Comparison of ENCODE assay signal across 27 cellular contexts in the genomic region with DNA sequence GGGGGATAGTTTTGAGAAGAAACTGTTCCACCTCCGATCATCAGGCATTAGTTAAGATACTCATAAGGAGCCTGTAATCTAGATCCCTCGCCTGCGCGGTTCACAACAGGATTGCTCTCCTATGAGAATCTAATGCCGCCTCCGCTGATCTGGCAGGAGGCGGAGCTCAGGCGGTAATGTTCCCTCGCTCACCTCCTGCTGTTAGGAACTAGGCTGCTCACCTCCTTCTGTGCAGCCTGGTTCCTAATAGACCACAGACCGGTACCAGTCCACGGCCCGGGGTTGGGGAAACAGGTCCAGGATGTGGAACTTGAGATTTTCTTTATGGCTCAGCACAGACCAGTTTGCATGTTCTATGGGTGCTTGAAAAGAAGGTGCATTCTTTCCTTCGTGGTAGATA. TPM values are rescaled to one million over a fixed set of nuclear protein-coding genes. Genes with fewer than 3 reads are reported as not detected.
DNase-seq lines count a peak whose midpoint lies in the region; ATAC-seq and TF ChIP-seq lines count a peak whose summit lies in the region.
"Had no signal": no experiment of that assay in that cellular context is flagged by ENCODE, and none has a peak within 500 bp of the region (broad histone marks: within the 10 kb centered on the region; RNA-seq: fewer than 3 reads in every experiment).

No MANE protein-coding gene starts in this region.

- intact Hi-C loops in esophagus muscularis mucosa (cut with DNase I) = no loop called here
- intact Hi-C loops in mucosa of descending colon (cut with DNase I, micrococcal nuclease) = no loop called here
- intact Hi-C loops in CD4-positive, alpha-beta T cell (cut with DNase I, micrococcal nuclease) = no loop called here

- CTCF ChIA-PET in CD4-positive, alpha-beta T cell (lab: Charles Lee) = no interaction called here

- POLR2A ChIA-PET in CD4-positive, alpha-beta T cell (lab: Charles Lee) = no interaction called here

- H3K4me1 Mint-ChIP-seq in CD4-positive, alpha-beta T cell (ENCODE audit: low read depth) = peaks cover 11% of the 10 kb centered on the region

- TF ChIP-seq POLR2A in esophagus muscularis mucosa (IDR thresholded peaks at IDR 0.05; ENCODE audit: low read depth) = no peak

- H3K9me3 ChIP-seq in esophagus muscularis mucosa = no peaks in the 10 kb centered on the region
- no peaks in the 10 kb centered on the region for H3K9me3 ChIP-seq in mucosa of descending colon
- H3K9me3 ChIP-seq in effector memory CD4-positive, alpha-beta T cell (ENCODE audit: control insufficient read depth, low read length) = no peaks in the 10 kb centered on the region
- no peaks in the 10 kb centered on the region for H3K9me3 ChIP-seq in CD4-positive, alpha-beta T cell (ENCODE audit: control insufficient read depth, low read length)
- H3K9me3 ChIP-seq: colonic mucosa, tibial artery had no signal

- H3K27me3 ChIP-seq in esophagus muscularis mucosa = peaks cover 0 to 44% (median 2%) of the 10 kb centered on the region in 4 donors
- H3K27me3 ChIP-seq in effector memory CD4-positive, alpha-beta T cell (replicated peaks; ENCODE audit: control insufficient read depth, insufficient read depth, low read length, poor library complexity, severe bottlenecking) = peaks cover 3% of the 10 kb centered on the region
- H3K27me3 ChIP-seq in CD4-positive, alpha-beta T cell (ENCODE audit: control insufficient read depth, insufficient read depth, low read length) = no peaks in the 10 kb centered on the region
- H3K27me3 ChIP-seq: BLaER1 had no signal

- peak; percentile 67 for DNase-seq in NCI-H82 (lab: John Stamatoyannopoulos, UW)
- no peak for DNase-seq in NCI-H82 treated with DMSO at 0.1 percent for 48 hours (lab: John Stamatoyannopoulos, UW; ENCODE audit: unreplicated experiment)
- peak; percentile 78 for DNase-seq in esophagus muscularis mucosa (ENCODE audit: extremely low spot score)
- DNase-seq in mucosa of descending colon = no peak
- no peak for DNase-seq in amniotic stem cell (lab: John Stamatoyannopoulos, UW)
- DNase-seq in 8988T = no peak
- no peak for DNase-seq in effector memory CD4-positive, alpha-beta T cell
- no peak for DNase-seq in CD4-positive, alpha-beta T cell
- DNase-seq: activated CD4-positive, alpha-beta T cell treated with anti-CD3 and anti-CD28 coated beads for 4 hours; Calu3; colonic mucosa; foreskin fibroblast; kidney glomerular epithelial cell; naive thymus-derived CD8-positive, alpha-beta T cell; NCI-H1417; NCI-H2107; NCI-H524 treated with DMSO at 0.1 percent for 48 hours; stimulated activated CD4-positive, alpha-beta T cell treated with anti-CD3 and anti-CD28 coated beads, Interleukin-2, amount 100 ng/mL, for 24 hours; stimulated activated naive CD4-positive, alpha-beta T cell; tibial artery had no signal

- no peaks in the 10 kb centered on the region for H3K4me1 ChIP-seq in esophagus muscularis mucosa
- H3K4me1 ChIP-seq in mucosa of descending colon (ENCODE audit: low read depth) = no peaks in the 10 kb centered on the region
- no peaks in the 10 kb centered on the region for H3K4me1 ChIP-seq in effector memory CD4-positive, alpha-beta T cell (ENCODE audit: control insufficient read depth, insufficient read depth, low read length, poor library complexity, severe bottlenecking)
- H3K4me1 ChIP-seq: colonic mucosa, parathyroid adenoma had no signal

- H3K27me3 Mint-ChIP-seq in CD4-positive, alpha-beta T cell = peaks cover 24% of the 10 kb centered on the region

- H3K4me3 ChIP-seq in esophagus muscularis mucosa (no peak overlapping the region), mucosa of descending colon (no peak overlapping the region)
- no peak overlapping the region for H3K4me3 ChIP-seq in effector memory CD4-positive, alpha-beta T cell (ENCODE audit: insufficient read depth, low read depth, low read length, poor library complexity, severe bottlenecking)
- H3K4me3 ChIP-seq: BLaER1, colonic mucosa had no signal

- no peak overlapping the region for H3K4me3 Mint-ChIP-seq in CD4-positive, alpha-beta T cell
- H3K4me3 Mint-ChIP-seq: activated naive CD8-positive, alpha-beta T cell; activated T-helper 1 cell treated with anti-CD3 and anti-CD28 coated beads, Interleukin-12 subunit alpha, Interleukin-12 subunit beta, Interleukin-2, Interleukin-4 antibody, amounts not matched to agents 30 ng/mL and 10 ng/mL and 1 ng/mL, durations not matched to agents 14 hours and 24 hours and 36 hours; brain; naive thymus-derived CD8-positive, alpha-beta T cell had no signal

- H3K9me3 Mint-ChIP-seq in CD4-positive, alpha-beta T cell = no peaks in the 10 kb centered on the region
- H3K9me3 Mint-ChIP-seq: activated T-helper 1 cell treated with anti-CD3 and anti-CD28 coated beads, Interleukin-12 subunit alpha, Interleukin-12 subunit beta, Interleukin-2, Interleukin-4 antibody, amounts not matched to agents 30 ng/mL and 10 ng/mL and 1 ng/mL, durations not matched to agents 14 hours and 24 hours and 36 hours; naive thymus-derived CD8-positive, alpha-beta T cell had no signal

- TF ChIP-seq EP300 in esophagus muscularis mucosa (IDR thresholded peaks at IDR 0.05) = no peak

- H3K36me3 ChIP-seq in esophagus muscularis mucosa (no peaks in the 10 kb centered on the region), mucosa of descending colon (ENCODE audit: low read depth) (no peaks in the 10 kb centered on the region)
- H3K36me3 ChIP-seq in effector memory CD4-positive, alpha-beta T cell (ENCODE audit: control insufficient read depth, insufficient read depth, low read length) = no peaks in the 10 kb centered on the region
- H3K36me3 ChIP-seq: BLaER1, colonic mucosa, tibial artery had no signal

- no peak overlapping the region for H3K27ac Mint-ChIP-seq in CD4-positive, alpha-beta T cell
- H3K27ac Mint-ChIP-seq: activated naive CD8-positive, alpha-beta T cell; activated T-helper 1 cell treated with anti-CD3 and anti-CD28 coated beads, Interleukin-12 subunit alpha, Interleukin-12 subunit beta, Interleukin-2, Interleukin-4 antibody, amounts not matched to agents 30 ng/mL and 10 ng/mL and 1 ng/mL, durations not matched to agents 14 hours and 24 hours and 36 hours; brain; naive thymus-derived CD8-positive, alpha-beta T cell had no signal

- TF ChIP-seq CTCF in esophagus muscularis mucosa (IDR thresholded peaks at IDR 0.05) (no peak), mucosa of descending colon (IDR thresholded peaks at IDR 0.05) (no peak)
- TF ChIP-seq CTCF in CD4-positive, alpha-beta T cell (IDR thresholded peaks at IDR 0.05) = no peak

- H3K36me3 Mint-ChIP-seq in CD4-positive, alpha-beta T cell (ENCODE audit: low read depth) = no peaks in the 10 kb centered on the region
- H3K36me3 Mint-ChIP-seq: activated naive CD8-positive, alpha-beta T cell; brain; naive thymus-derived CD8-positive, alpha-beta T cell had no signal

- no peak overlapping the region for H3K27ac ChIP-seq in esophagus muscularis mucosa (replicated peaks in 1 of 4)
- no peak overlapping the region for H3K27ac ChIP-seq in effector memory CD4-positive, alpha-beta T cell (ENCODE audit: insufficient read depth, low read length, poor library complexity, severe bottlenecking)
- no peak overlapping the region for H3K27ac ChIP-seq in CD4-positive, alpha-beta T cell (ENCODE audit: low read depth, low read length)
- H3K27ac ChIP-seq: BLaER1, colonic mucosa, parathyroid adenoma, tibial artery had no signal

- ATAC-seq in mucosa of descending colon = peak; percentile 40
- ATAC-seq in CD4-positive, alpha-beta T cell (ENCODE audit: poor library complexity) = no peak
- ATAC-seq: naive thymus-derived CD8-positive, alpha-beta T cell had no signal

- WGBS in esophagus muscularis mucosa = 82% methylated on average over 11 of the region's 13 CpGs

RNA-seq across cellular contexts. Expression of gene FAM3B, which starts 27.2 kb away (rescaled TPM):
- total RNA-seq in esophagus muscularis mucosa = under 1 TPM in 1 of 4 donors, not detected in 3; 0.45 TPM
- 1 to 10 TPM in 1 of 3 donors, under 1 TPM in 1, not detected in 1; 0.70 to 2.3 TPM for total RNA-seq in mucosa of descending colon
- total RNA-seq in CD4-positive, alpha-beta T cell = not detected
- total RNA-seq: A172; activated T-helper 1 cell treated with anti-CD3 and anti-CD28 coated beads, Interleukin-12 subunit alpha, Interleukin-12 subunit beta, Interleukin-2, Interleukin-4 antibody, amounts not matched to agents 30 ng/mL and 10 ng/mL and 1 ng/mL, durations not matched to agents 14 hours and 24 hours and 36 hours; endothelial cell of umbilical vein; naive thymus-derived CD8-positive, alpha-beta T cell had no signal

Comparison
In these comparisons a context has a peak if more than half of its experiments do, and no peak if none do; other contexts are left out.
1. DNase-seq: peak in NCI-H82 (single experiment) and esophagus muscularis mucosa (single experiment); none in NCI-H82 treated with DMSO at 0.1 percent for 48 hours (single experiment), mucosa of descending colon (0 of 3), amniotic stem cell (single experiment), 8988T (single experiment), effector memory CD4-positive, alpha-beta T cell (0 of 3) and CD4-positive, alpha-beta T cell (0 of 10).